ENCODE assay signal across 19 cellular contexts in the genomic region with DNA sequence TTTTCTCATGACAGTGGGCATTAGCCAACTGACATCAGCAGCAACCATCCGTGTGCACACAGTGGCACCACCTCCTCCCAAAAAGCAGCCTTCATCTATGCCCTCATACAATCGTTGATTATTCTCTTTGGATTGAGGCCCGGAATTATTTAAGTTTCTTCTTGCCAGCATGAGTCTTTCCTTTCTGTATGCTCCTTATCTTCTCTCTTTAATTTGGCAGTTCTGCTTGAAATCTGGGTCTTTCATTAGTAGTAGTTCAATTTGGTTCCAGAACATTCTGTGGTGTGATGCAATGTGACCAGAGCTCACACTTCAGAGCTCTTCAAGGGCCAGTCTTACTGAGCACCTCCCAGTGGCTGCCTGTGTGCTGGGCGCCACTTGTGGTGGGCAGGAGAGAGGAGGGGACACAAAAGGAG. TPM values are rescaled to one million over a fixed set of nuclear protein-coding genes. Genes with fewer than 3 reads are reported as not detected.
DNase-seq lines count a peak whose midpoint lies in the region; ATAC-seq and TF ChIP-seq lines count a peak whose summit lies in the region.
"Had no signal": no experiment of that assay in that cellular context is flagged by ENCODE, and none has a peak within 500 bp of the region (broad histone marks: within the 10 kb centered on the region; RNA-seq: fewer than 3 reads in every experiment).

No MANE protein-coding gene starts in this region.

- no peaks in the 10 kb centered on the region for H3F3A ChIP-seq in Loucy (ENCODE audit: low read depth)

- H3K4me1 ChIP-seq in Loucy (ENCODE audit: insufficient read depth, low read length, poor library complexity, severe bottlenecking) = peaks cover 7% of the 10 kb centered on the region

- H3K9me2 ChIP-seq in Loucy (replicated peaks; ENCODE audit: low read depth, low read length) = no peaks in the 10 kb centered on the region

- peak overlapping the region; percentile 85 for H3K27ac ChIP-seq in angular gyrus (ENCODE audit: low read depth, low read length)
- H3K27ac ChIP-seq: BLaER1, esophagus muscularis mucosa, thoracic aorta had no signal

- no peak overlapping the region for H3K4me3 ChIP-seq in Loucy (ENCODE audit: low read length, poor library complexity, severe bottlenecking)
- H3K4me3 ChIP-seq: BLaER1, esophagus muscularis mucosa, thoracic aorta had no signal

- TF ChIP-seq CTCF in Loucy (conservative IDR thresholded peaks at IDR 0.05; ENCODE audit: low read length) = peak; percentile 24; the same call in 1 of the 2 replicates

- H3K79me2 ChIP-seq in Loucy (ENCODE audit: insufficient read depth, low read length) = no peaks in the 10 kb centered on the region

- H3K27me3 ChIP-seq in Loucy (ENCODE audit: insufficient read depth, low read length, poor library complexity, severe bottlenecking) = no peaks in the 10 kb centered on the region

- H3K36me3 ChIP-seq in Loucy (ENCODE audit: insufficient read depth, low read length) = no peaks in the 10 kb centered on the region
- H3K36me3 ChIP-seq: BLaER1, esophagus muscularis mucosa, thoracic aorta had no signal

- H3K9ac ChIP-seq in Loucy (ENCODE audit: low read depth, low read length, poor library complexity, severe bottlenecking) = no peak overlapping the region
- H3K9ac ChIP-seq: BLaER1 had no signal

- ATAC-seq in GM21367 (IDR thresholded peaks at IDR 0.05; ENCODE audit: unreplicated experiment) = no peak

- no peak overlapping the region for H2AFZ ChIP-seq in Loucy (ENCODE audit: low read length)

- DNase-seq in inferior parietal cortex (ENCODE audit: extremely low spot score) (peak; percentile 65), putamen (ENCODE audit: low spot score) (peak; percentile 89), occipital lobe (lab: John Stamatoyannopoulos, UW) (no peak)
- DNase-seq in stimulated activated CD4-positive, alpha-beta T cell treated with anti-CD3 and anti-CD28 coated beads, Interleukin-4, amount 100 ng/mL, for 1 hour = no peak
- DNase-seq: activated CD4-positive, alpha-beta T cell treated with anti-CD3 and anti-CD28 coated beads, Interleukin-2, amount 50 U/mL, for 48 hours; effector CD4-positive, alpha-beta T cell; GOT3; NCI-H2081; stimulated activated CD4-positive, alpha-beta T cell treated with anti-CD3 and anti-CD28 coated beads, Interleukin-4, amount 100 ng/mL, for 4 hours; stimulated activated CD8-positive, alpha-beta memory T cell treated with anti-CD3 and anti-CD28 coated beads, Interleukin-4, amount 100 ng/mL, for 48 hours; T-helper 1 cell had no signal

- H3K9me3 ChIP-seq in Loucy (ENCODE audit: insufficient read depth, low read depth, low read length) = no peaks in the 10 kb centered on the region
- H3K9me3 ChIP-seq: BLaER1, esophagus muscularis mucosa, thoracic aorta had no signal

- no peaks in the 10 kb centered on the region for H4K20me1 ChIP-seq in Loucy (ENCODE audit: insufficient read depth, low read length, poor library complexity, severe bottlenecking)
- H4K20me1 ChIP-seq: BLaER1 had no signal

- no peak overlapping the region for H3K4me2 ChIP-seq in Loucy (ENCODE audit: low read depth, low read length, poor library complexity, severe bottlenecking)
- H3K4me2 ChIP-seq: BLaER1 had no signal

RNA-seq across cellular contexts. Expression of gene STH, which starts 52.2 kb away (rescaled TPM):
- total RNA-seq in occipital lobe = 3.9 TPM
- total RNA-seq: esophagus muscularis mucosa, osteocyte, RPMI7951, thoracic aorta had no signal

RNA-seq across cellular contexts. Expression of gene MAPT, which starts 52.5 kb away (rescaled TPM):
- 93.1 TPM for total RNA-seq in occipital lobe

Comparison
In these comparisons a context has a peak if more than half of its experiments do, and no peak if none do; other contexts are left out.
1. DNase-seq: peak in inferior parietal cortex (single experiment) and putamen (single experiment); none in occipital lobe (single experiment) and stimulated activated CD4-positive, alpha-beta T cell treated with anti-CD3 and anti-CD28 coated beads, Interleukin-4, amount 100 ng/mL, for 1 hour (single experiment).